In genomic region chr5:172825610-172826204, GRCh38 we compare ENCODE assay signal across 1 cellular context.
TF ChIP-seq lines count a peak whose summit lies in the region.

No MANE protein-coding gene starts in this region.

TF ChIP-seq in SK-N-SH, 30 proteins besides CTCF, POLR2A, EP300 and RAD21 (continued from another document):
- TF ChIP-seq FOXJ3 (CRISPR knock-in tag; IDR thresholded peaks at IDR 0.05) (no peak), ZBTB33 (IDR thresholded peaks at IDR 0.05; ENCODE audit: borderline replicate concordance, low read depth) (no peak), SIN3A (IDR thresholded peaks at IDR 0.05; ENCODE audit: borderline replicate concordance, low read depth, low read length) (no peak), USF2 (IDR thresholded peaks at IDR 0.05; ENCODE audit: borderline replicate concordance, low read depth, low read length) (no peak), YY1 (IDR thresholded peaks at IDR 0.05; ENCODE audit: low read depth) (no peak), GATA2 (CRISPR knock-in tag; IDR thresholded peaks at IDR 0.05) (no peak), POLR2AphosphoS5 (IDR thresholded peaks at IDR 0.05; ENCODE audit: low read depth, low read length) (no peak)
